17 cellular contexts compared by ENCODE assay signal in genomic region chr7:11858026-11858425, GRCh38. TPM values are rescaled to one million over a fixed set of nuclear protein-coding genes. Genes with fewer than 3 reads are reported as not detected.
"Had no signal": no experiment of that assay in that cellular context is flagged by ENCODE, and none has a peak within 500 bp of the region (broad histone marks: within the 10 kb centered on the region; RNA-seq: fewer than 3 reads in every experiment).

No MANE protein-coding gene starts in this region.

- H3K27ac ChIP-seq: adrenal gland, esophagus squamous epithelium, sigmoid colon, thoracic aorta, upper lobe of right lung had no signal

- H3K9me3 ChIP-seq: adrenal gland, esophagus squamous epithelium, sigmoid colon, thoracic aorta, upper lobe of right lung had no signal

- H3K27me3 ChIP-seq: adrenal gland, esophagus squamous epithelium, sigmoid colon, upper lobe of right lung had no signal

- H3K36me3 ChIP-seq: adrenal gland, esophagus squamous epithelium, sigmoid colon, thoracic aorta, upper lobe of right lung had no signal

- H3K4me3 ChIP-seq: adrenal gland, esophagus squamous epithelium, lung, sigmoid colon, thoracic aorta, upper lobe of right lung had no signal

- ATAC-seq: activated CD4-positive, alpha-beta T cell treated with anti-CD3 and anti-CD28 coated beads for 36 hours; activated naive CD4-positive, alpha-beta T cell treated with anti-CD3 and anti-CD28 coated beads, Interleukin-2, amount 50 U/mL, for 72 hours; stimulated activated naive B cell treated with anti-CD40 and anti-IgM and Interleukin-4, amounts not matched to agents 10 μg/mL and 1 μg/mL and 100 μg/mL, for 72 hours; upper lobe of right lung had no signal

- DNase-seq: activated CD4-positive, alpha-beta T cell treated with anti-CD3 and anti-CD28 coated beads for 36 hours; activated CD4-positive, alpha-beta T cell treated with anti-CD3 and anti-CD28 coated beads, Interleukin-2, amount 50 U/mL, for 48 hours; activated gamma-delta T cell treated with Interleukin-2 at 50 U/mL for 16 hours; adrenal gland; effector memory CD4-positive, alpha-beta T cell; esophagus squamous epithelium; hypothalamus; islet precursor cell; midbrain; sigmoid colon; stimulated activated CD4-positive, alpha-beta T cell treated with anti-CD3 and anti-CD28 coated beads, Interleukin-4, amount 100 ng/mL, for 4 hours; stimulated activated naive B cell treated with anti-CD40 and anti-IgM and Interleukin-4, amounts not matched to agents 10 μg/mL and 1 μg/mL and 100 μg/mL, for 72 hours; T-helper 2 cell; upper lobe of right lung had no signal

- H3K4me1 ChIP-seq: adrenal gland, esophagus squamous epithelium, sigmoid colon, upper lobe of right lung had no signal

RNA-seq across cellular contexts. Expression of gene THSD7A, which starts 26.0 kb away (rescaled TPM):
- total RNA-seq: activated CD4-positive, alpha-beta T cell treated with anti-CD3 and anti-CD28 coated beads for 36 hours had no signal
